In the genomic region with DNA sequence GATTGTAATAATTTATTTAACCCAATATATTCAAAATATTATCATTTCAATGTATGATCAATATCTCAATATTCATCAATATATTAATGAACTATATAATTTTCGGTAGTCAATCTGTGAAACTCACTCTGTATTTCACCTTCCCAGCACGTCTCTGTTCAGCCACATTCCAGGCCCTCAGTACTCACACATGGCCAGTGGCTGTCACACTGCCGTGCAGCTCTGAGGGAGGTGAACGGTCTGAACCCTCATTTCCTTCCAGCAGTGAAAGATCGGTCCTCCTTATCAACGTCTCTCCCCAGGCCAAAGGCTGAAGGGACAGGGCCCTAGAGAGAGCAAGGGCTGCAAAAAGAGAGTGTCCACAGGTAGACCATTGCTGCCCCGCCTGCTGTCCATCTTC, we compare ENCODE assay signal across 2 cellular contexts.
TF ChIP-seq lines count a peak whose summit lies in the region.

No MANE protein-coding gene starts in this region.

TF ChIP-seq in H1, 55 proteins besides CTCF, POLR2A, EP300 and RAD21:
- no peak for TF ChIP-seq CHD1 (IDR thresholded peaks at IDR 0.05; ENCODE audit: low read depth, low read length)
- no peak for TF ChIP-seq CTBP2 (IDR thresholded peaks at IDR 0.05; ENCODE audit: borderline replicate concordance, insufficient read depth, insufficient read length, low read length)
- TF ChIP-seq RXRA (IDR thresholded peaks at IDR 0.05; ENCODE audit: insufficient read depth, low read depth, low read length) = no peak
- peak; percentile 44 for TF ChIP-seq TEAD4 (IDR thresholded peaks at IDR 0.05; ENCODE audit: low read depth, low read length)
- TF ChIP-seq CBX5 (IDR thresholded peaks at IDR 0.05; ENCODE audit: low read depth, low read length) = no peak

TF ChIP-seq in GM12891, 5 proteins besides CTCF, POLR2A, EP300 and RAD21:
- no peak for TF ChIP-seq POLR2AphosphoS5 (IDR thresholded peaks at IDR 0.05; ENCODE audit: low read depth, low read length)
- TF ChIP-seq POU2F2 (IDR thresholded peaks at IDR 0.05; ENCODE audit: low read depth, low read length) = no peak
- TF ChIP-seq TAF1 (IDR thresholded peaks at IDR 0.05; ENCODE audit: low read depth, low read length) = no peak
- no peak for TF ChIP-seq PAX5 (IDR thresholded peaks at IDR 0.05; ENCODE audit: insufficient read depth, low read length, severe bottlenecking)
- no peak for TF ChIP-seq SPI1 (IDR thresholded peaks at IDR 0.05; ENCODE audit: low read depth, low read length)
